In genomic region chr2:236078675-236079255, GRCh38 we compare ENCODE assay signal across 17 cellular contexts.
"Had no signal": no experiment of that assay in that cellular context is flagged by ENCODE, and none has a peak within 500 bp of the region (broad histone marks: within the 10 kb centered on the region; RNA-seq: fewer than 3 reads in every experiment).

No MANE protein-coding gene starts in this region.

- H3K36me3 Mint-ChIP-seq: activated naive CD8-positive, alpha-beta T cell treated with anti-CD3 and anti-CD28 coated beads for 36 hours; stimulated activated memory B cell treated with anti-CD40 and anti-IgM and Interleukin-4, amounts not matched to agents 10 μg/mL and 1 μg/mL and 100 μg/mL, for 72 hours had no signal

- H3K9me3 Mint-ChIP-seq: activated naive CD8-positive, alpha-beta T cell treated with anti-CD3 and anti-CD28 coated beads for 36 hours had no signal

- DNase-seq: activated CD4-positive, alpha-beta T cell treated with anti-CD3 and anti-CD28 coated beads for 1 hour; activated CD4-positive, alpha-beta T cell treated with anti-CD3 and anti-CD28 coated beads, Interleukin-2, amount 50 U/mL, for 48 hours; activated naive CD8-positive, alpha-beta T cell treated with anti-CD3 and anti-CD28 coated beads for 36 hours; activated T-cell treated with anti-CD3 and anti-CD28 coated beads for 4 hours; body of pancreas; caudate nucleus; head of caudate nucleus; left ventricle myocardium inferior; naive thymus-derived CD4-positive, alpha-beta T cell; pancreas; stimulated activated CD4-positive, alpha-beta T cell treated with anti-CD3 and anti-CD28 coated beads, Interleukin-4, amount 100 ng/mL, for 4 hours; T-helper 17 cell; testis; upper lobe of left lung had no signal

- H3K27me3 ChIP-seq: body of pancreas, gastrocnemius medialis, pancreas, testis, upper lobe of left lung had no signal

- ATAC-seq: body of pancreas; sciatic nerve; stimulated activated memory B cell treated with anti-CD40 and anti-IgM and Interleukin-4, amounts not matched to agents 10 μg/mL and 1 μg/mL and 100 μg/mL, for 72 hours; T-helper 17 cell had no signal

- H3K27me3 Mint-ChIP-seq: stimulated activated memory B cell treated with anti-CD40 and anti-IgM and Interleukin-4, amounts not matched to agents 10 μg/mL and 1 μg/mL and 100 μg/mL, for 72 hours; T-helper 17 cell had no signal

- H3K36me3 ChIP-seq: gastrocnemius medialis, left ventricle myocardium inferior, pancreas, upper lobe of left lung had no signal

- H3K4me3 Mint-ChIP-seq: activated naive CD8-positive, alpha-beta T cell treated with anti-CD3 and anti-CD28 coated beads for 36 hours; naive thymus-derived CD4-positive, alpha-beta T cell; stimulated activated memory B cell treated with anti-CD40 and anti-IgM and Interleukin-4, amounts not matched to agents 10 μg/mL and 1 μg/mL and 100 μg/mL, for 72 hours; T-helper 17 cell had no signal

- H3K27ac Mint-ChIP-seq: activated naive CD8-positive, alpha-beta T cell treated with anti-CD3 and anti-CD28 coated beads for 36 hours; naive thymus-derived CD4-positive, alpha-beta T cell; stimulated activated memory B cell treated with anti-CD40 and anti-IgM and Interleukin-4, amounts not matched to agents 10 μg/mL and 1 μg/mL and 100 μg/mL, for 72 hours; T-helper 17 cell had no signal

- H3K4me1 Mint-ChIP-seq: activated naive CD8-positive, alpha-beta T cell treated with anti-CD3 and anti-CD28 coated beads for 36 hours; naive thymus-derived CD4-positive, alpha-beta T cell; stimulated activated memory B cell treated with anti-CD40 and anti-IgM and Interleukin-4, amounts not matched to agents 10 μg/mL and 1 μg/mL and 100 μg/mL, for 72 hours; T-helper 17 cell had no signal

- H3K4me3 ChIP-seq: body of pancreas, gastrocnemius medialis, left ventricle myocardium inferior, pancreas, testis, upper lobe of left lung had no signal
